13 cellular contexts compared by ENCODE assay signal in the genomic region with DNA sequence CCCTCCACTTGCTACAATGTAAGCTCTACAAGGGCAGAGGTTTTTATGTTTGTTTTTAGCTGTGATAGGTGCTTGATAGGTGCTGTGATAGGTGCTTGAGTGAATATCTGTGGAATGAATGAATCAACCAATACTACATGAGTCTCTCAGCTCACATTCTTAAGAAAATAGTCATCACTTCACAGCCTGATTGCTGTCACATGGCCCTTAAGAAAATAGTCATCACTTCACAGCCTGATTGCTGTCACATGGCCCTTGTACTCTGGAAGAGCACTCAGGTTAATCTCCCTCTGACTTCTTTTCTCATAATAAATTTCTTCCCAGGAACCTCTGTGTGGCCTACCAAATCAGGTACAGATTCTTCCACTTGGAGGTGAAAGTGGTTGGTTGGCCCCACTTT.
DNase-seq lines count a peak whose midpoint lies in the region; ATAC-seq lines count a peak whose summit lies in the region.
"Had no signal": no experiment of that assay in that cellular context is flagged by ENCODE, and none has a peak within 500 bp of the region (broad histone marks: within the 10 kb centered on the region; RNA-seq: fewer than 3 reads in every experiment).

No MANE protein-coding gene starts in this region.

- no peak overlapping the region for H3K27ac ChIP-seq in CD4-positive, alpha-beta memory T cell (ENCODE audit: low read depth, low read length)
- H3K27ac ChIP-seq: esophagus squamous epithelium had no signal

- no peaks in the 10 kb centered on the region for H3K9me3 Mint-ChIP-seq in activated naive CD8-positive, alpha-beta T cell treated with anti-CD3 and anti-CD28 coated beads, Interleukin-2, amount 50 U/mL, for 24 hours
- no peaks in the 10 kb centered on the region for H3K9me3 Mint-ChIP-seq in activated naive CD8-positive, alpha-beta T cell treated with anti-CD3 and anti-CD28 coated beads for 36 hours
- no peaks in the 10 kb centered on the region for H3K9me3 Mint-ChIP-seq in CD4-positive, alpha-beta memory T cell
- H3K9me3 Mint-ChIP-seq: activated CD8-positive, alpha-beta T cell treated with anti-CD3 and anti-CD28 coated beads for 36 hours had no signal

- no peaks in the 10 kb centered on the region for H3K36me3 Mint-ChIP-seq in activated naive CD8-positive, alpha-beta T cell treated with anti-CD3 and anti-CD28 coated beads, Interleukin-2, amount 50 U/mL, for 24 hours (ENCODE audit: low read depth)
- H3K36me3 Mint-ChIP-seq in activated naive CD8-positive, alpha-beta T cell treated with anti-CD3 and anti-CD28 coated beads for 36 hours: no peaks in the 10 kb centered on the region
- no peaks in the 10 kb centered on the region for H3K36me3 Mint-ChIP-seq in CD4-positive, alpha-beta memory T cell

- intact Hi-C loops in CD4-positive, alpha-beta memory T cell (cut with micrococcal nuclease): no loop called here
- intact Hi-C loops in Right ventricle myocardium inferior (cut with DNase I): no loop called here

- CTCF ChIA-PET in CD4-positive, alpha-beta memory T cell (lab: Charles Lee; ENCODE audit: partially characterized antibody): no interaction called here

- H3K4me1 ChIP-seq in CD4-positive, alpha-beta memory T cell (ENCODE audit: insufficient read depth, low read length): no peaks in the 10 kb centered on the region

- no peaks in the 10 kb centered on the region for H3K27me3 Mint-ChIP-seq in activated naive CD8-positive, alpha-beta T cell treated with anti-CD3 and anti-CD28 coated beads, Interleukin-2, amount 50 U/mL, for 24 hours
- peaks cover 12% of the 10 kb centered on the region for H3K27me3 Mint-ChIP-seq in activated naive CD8-positive, alpha-beta T cell treated with anti-CD3 and anti-CD28 coated beads for 36 hours
- H3K27me3 Mint-ChIP-seq in CD4-positive, alpha-beta memory T cell: peaks cover 0 to 5% of the 10 kb centered on the region in 2 donors

- no peaks in the 10 kb centered on the region for H3K36me3 ChIP-seq in CD4-positive, alpha-beta memory T cell (ENCODE audit: insufficient read depth, low read length)
- H3K36me3 ChIP-seq: esophagus squamous epithelium had no signal

- ATAC-seq in activated naive CD8-positive, alpha-beta T cell treated with anti-CD3 and anti-CD28 coated beads, Interleukin-2, amount 50 U/mL, for 24 hours: peak; percentile 15
- ATAC-seq in GM18498 (IDR thresholded peaks at IDR 0.05; ENCODE audit: unreplicated experiment): no peak
- ATAC-seq in Right ventricle myocardium inferior: no peak
- ATAC-seq: activated CD8-positive, alpha-beta T cell treated with anti-CD3 and anti-CD28 coated beads for 36 hours; sciatic nerve had no signal

- no peaks in the 10 kb centered on the region for H3K9me3 ChIP-seq in CD4-positive, alpha-beta memory T cell (ENCODE audit: control insufficient read depth in 1 of 2, low read length in 2 of 2)
- H3K9me3 ChIP-seq: esophagus squamous epithelium had no signal

- no peak overlapping the region for H3K4me3 Mint-ChIP-seq in activated naive CD8-positive, alpha-beta T cell treated with anti-CD3 and anti-CD28 coated beads, Interleukin-2, amount 50 U/mL, for 24 hours
- no peak overlapping the region for H3K4me3 Mint-ChIP-seq in activated naive CD8-positive, alpha-beta T cell treated with anti-CD3 and anti-CD28 coated beads for 36 hours
- H3K4me3 Mint-ChIP-seq in CD4-positive, alpha-beta memory T cell: no peak overlapping the region
- H3K4me3 Mint-ChIP-seq: activated CD8-positive, alpha-beta T cell treated with anti-CD3 and anti-CD28 coated beads for 36 hours had no signal

- no peak overlapping the region for H3K27ac Mint-ChIP-seq in activated naive CD8-positive, alpha-beta T cell treated with anti-CD3 and anti-CD28 coated beads, Interleukin-2, amount 50 U/mL, for 24 hours
- H3K27ac Mint-ChIP-seq in activated naive CD8-positive, alpha-beta T cell treated with anti-CD3 and anti-CD28 coated beads for 36 hours: no peak overlapping the region
- no peak overlapping the region for H3K27ac Mint-ChIP-seq in CD4-positive, alpha-beta memory T cell
- H3K27ac Mint-ChIP-seq: activated CD8-positive, alpha-beta T cell treated with anti-CD3 and anti-CD28 coated beads for 36 hours had no signal

- no peak overlapping the region for H3K4me3 ChIP-seq in CD4-positive, alpha-beta memory T cell (ENCODE audit: low read length in 2 of 2)
- H3K4me3 ChIP-seq: esophagus squamous epithelium had no signal

- H3K27me3 ChIP-seq in CD4-positive, alpha-beta memory T cell (ENCODE audit: insufficient read depth, low read length): no peaks in the 10 kb centered on the region
- H3K27me3 ChIP-seq: esophagus squamous epithelium had no signal

- POLR2A ChIA-PET in CD4-positive, alpha-beta memory T cell (lab: Charles Lee; ENCODE audit: partially characterized antibody): no interaction called here

- no peaks in the 10 kb centered on the region for H3K4me1 Mint-ChIP-seq in activated naive CD8-positive, alpha-beta T cell treated with anti-CD3 and anti-CD28 coated beads, Interleukin-2, amount 50 U/mL, for 24 hours
- H3K4me1 Mint-ChIP-seq in activated naive CD8-positive, alpha-beta T cell treated with anti-CD3 and anti-CD28 coated beads for 36 hours: no peaks in the 10 kb centered on the region
- no peaks in the 10 kb centered on the region for H3K4me1 Mint-ChIP-seq in CD4-positive, alpha-beta memory T cell

- no peak for DNase-seq in activated naive CD8-positive, alpha-beta T cell treated with anti-CD3 and anti-CD28 coated beads, Interleukin-2, amount 50 U/mL, for 24 hours
- no peak for DNase-seq in activated naive CD8-positive, alpha-beta T cell treated with anti-CD3 and anti-CD28 coated beads for 36 hours
- DNase-seq in SW 1271 (lab: John Stamatoyannopoulos, UW): peak; percentile 48 to 57
- peak; percentile 29 for DNase-seq in foreskin melanocyte
- no peak for DNase-seq in CD4-positive, alpha-beta memory T cell
- DNase-seq in Right ventricle myocardium inferior (ENCODE audit: missing footprints): no peak
- DNase-seq in NCI-H2227 treated with DMSO at 0.1 percent for 48 hours (lab: John Stamatoyannopoulos, UW): no peak
- DNase-seq: activated CD8-positive, alpha-beta T cell treated with anti-CD3 and anti-CD28 coated beads for 36 hours; esophagus squamous epithelium; KBM-7; NCI-H446 had no signal

Comparison
In these comparisons a context has a peak if more than half of its experiments do, and no peak if none do; other contexts are left out.
1. DNase-seq: peak in SW 1271 (2 of 2) and foreskin melanocyte (single experiment); none in activated naive CD8-positive, alpha-beta T cell treated with anti-CD3 and anti-CD28 coated beads, Interleukin-2, amount 50 U/mL, for 24 hours (single experiment), activated naive CD8-positive, alpha-beta T cell treated with anti-CD3 and anti-CD28 coated beads for 36 hours (single experiment), CD4-positive, alpha-beta memory T cell (0 of 5), Right ventricle myocardium inferior (single experiment) and NCI-H2227 treated with DMSO at 0.1 percent for 48 hours (single experiment).